Comparison of ENCODE assay signal across 8 cellular contexts in the genomic region with DNA sequence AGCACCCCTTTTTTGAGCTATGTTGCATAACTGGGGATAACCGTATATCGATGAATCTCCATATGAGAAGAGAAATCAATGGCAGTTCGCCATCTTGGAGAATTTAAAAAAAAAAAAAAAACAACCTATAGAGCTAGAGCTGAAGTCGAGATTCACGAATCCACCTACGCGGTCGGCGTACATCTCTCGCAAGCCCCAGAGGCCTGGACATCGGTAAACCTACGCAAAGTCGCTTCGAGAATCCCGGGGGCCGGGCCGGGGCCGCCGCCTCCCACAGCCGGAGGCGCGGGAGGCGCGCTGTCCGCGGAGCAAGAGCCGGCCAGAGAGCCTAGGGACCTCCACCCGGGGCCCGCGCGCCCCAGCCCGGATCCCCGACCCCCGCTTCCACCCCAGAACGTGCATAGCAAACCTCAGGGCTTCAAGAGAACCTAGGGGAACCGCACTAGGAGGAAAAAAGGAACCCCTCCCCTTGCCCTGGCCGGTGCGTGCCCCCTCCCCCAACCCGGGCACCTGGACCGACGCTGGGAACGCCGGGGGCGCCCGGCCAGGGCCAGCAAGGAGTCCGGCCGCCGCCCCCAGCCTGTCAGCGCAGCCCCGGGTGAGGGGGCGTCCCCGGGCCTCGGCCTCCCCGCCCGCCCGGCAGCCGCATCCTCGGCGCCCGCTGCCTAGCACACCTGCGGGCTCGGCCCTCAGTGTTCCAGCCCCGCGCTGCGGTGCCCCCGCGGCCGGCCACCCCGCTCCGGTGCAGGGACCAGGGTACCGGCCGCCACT. TPM values are rescaled to one million over a fixed set of nuclear protein-coding genes. Genes with fewer than 3 reads are reported as not detected.
DNase-seq lines count a peak whose midpoint lies in the region; TF ChIP-seq lines count a peak whose summit lies in the region.

No MANE protein-coding gene starts in this region.

- peaks cover 20% of the 10 kb centered on the region for H3K36me3 Mint-ChIP-seq in type B pancreatic cell

- TF ChIP-seq CTCF in left ventricle myocardium inferior (IDR thresholded peaks at IDR 0.05; ENCODE audit: borderline replicate concordance) (no peak), type B pancreatic cell (conservative IDR thresholded peaks at IDR 0.05) (no peak)

- H3K27ac ChIP-seq in left ventricle myocardium inferior (replicated peaks) = peak overlapping the region; percentile 96

- intact Hi-C loops in left ventricle myocardium inferior (cut with micrococcal nuclease) = loop anchor here (5.0 to 10.0 kb wide), 2 partner anchors 212 to 245 kb away; no protein-coding TSS in a partner anchor
- intact Hi-C loops in posterior vena cava (cut with DNase I) = loop anchor here (2.0 to 10.0 kb wide), 3 partner anchors 215 to 525 kb away; no protein-coding TSS in a partner anchor

- H3K9me3 ChIP-seq in MG63 (peaks cover 8% of the 10 kb centered on the region), left ventricle myocardium inferior (replicated peaks) (no peaks in the 10 kb centered on the region)

- peaks cover 7% of the 10 kb centered on the region for H3K36me3 ChIP-seq in H7 (replicated peaks; ENCODE audit: control insufficient read depth, insufficient read depth, low read length)
- peaks cover 40% of the 10 kb centered on the region for H3K36me3 ChIP-seq in MG63
- H3K36me3 ChIP-seq in left ventricle myocardium inferior = peaks cover 10% of the 10 kb centered on the region

- peaks cover 3% of the 10 kb centered on the region for H3K27me3 Mint-ChIP-seq in type B pancreatic cell

- peaks cover 65% of the 10 kb centered on the region for H3K4me1 ChIP-seq in left ventricle myocardium inferior

- H3K4me1 Mint-ChIP-seq in type B pancreatic cell (ENCODE audit: unreplicated experiment) = peaks cover 42% of the 10 kb centered on the region

- H3K4me3 ChIP-seq in H7 (ENCODE audit: insufficient read depth, low read depth, low read length) = peak overlapping the region; percentile 93
- peak overlapping the region; percentile 78 for H3K4me3 ChIP-seq in MG63
- peak overlapping the region; percentile 95 for H3K4me3 ChIP-seq in left ventricle myocardium inferior

- H3K27ac Mint-ChIP-seq in type B pancreatic cell = peak overlapping the region; percentile 95

- H3K4me3 Mint-ChIP-seq in type B pancreatic cell = peak overlapping the region; percentile 95

- DNase-seq in EL = peak; percentile 85
- DNase-seq in H7 = peak; percentile 75
- peak; percentile 84 for DNase-seq in MG63
- peak; percentile 70 for DNase-seq in T follicular helper cell (ENCODE audit: low read depth)
- peak in 54 of 56 donors; percentile 17 to 83 (median 61) for DNase-seq in amygdala (lab: John Stamatoyannopoulos, UW)
- DNase-seq in left ventricle myocardium inferior = peak; percentile 84
- DNase-seq in posterior vena cava (ENCODE audit: low spot score) = peak; percentile 94
- peak; percentile 85 for DNase-seq in type B pancreatic cell (ENCODE audit: extremely low spot score, unreplicated experiment)

- H3K27me3 ChIP-seq in H7 (ENCODE audit: control insufficient read depth, insufficient read depth, low read length) (no peaks in the 10 kb centered on the region), MG63 (no peaks in the 10 kb centered on the region), left ventricle myocardium inferior (ENCODE audit: low read depth) (no peaks in the 10 kb centered on the region)

- no peaks in the 10 kb centered on the region for H3K9me3 Mint-ChIP-seq in type B pancreatic cell

RNA-seq across cellular contexts. Expression of gene PFN2, which starts 0.6 kb away (rescaled TPM):
- 236 and 243 TPM in 2 replicates for total RNA-seq in H7 (2014; rRNA removed; shearing (Covaris generic))
- 493 and 609 TPM in 2 replicates for total RNA-seq in MG63 (2014; rRNA removed; shearing (Covaris generic); ENCODE audit: low replicate concordance)
- total RNA-seq in left ventricle myocardium inferior (40.8 TPM), posterior vena cava (10 to 100 TPM; 88.9 to 92.4 TPM), type B pancreatic cell (ENCODE audit: low replicate concordance) (198 and 369 TPM in 2 replicates)

Comparison
In these comparisons a context has a peak if more than half of its experiments do, and no peak if none do; other contexts are left out.
1. Peak in every context shown above with its lines: DNase-seq, H3K4me3 ChIP-seq and H3K27ac ChIP-seq.